ENCODE assay signal across 8 cellular contexts in genomic region chr11:105609832-105610781, GRCh38. TPM values are rescaled to one million over a fixed set of nuclear protein-coding genes. Genes with fewer than 3 reads are reported as not detected.
A peak's percentile ranks its signal among the peaks of the same experiment; 100 is the strongest.
DNase-seq lines count a peak whose midpoint lies in the region; ATAC-seq, FAIRE-seq and TF ChIP-seq lines count a peak whose summit lies in the region.

Gene GRIA4, plus strand, starts transcription at chr11:105610073. Its CDS starts 925 bp downstream, at chr11:105610998.

- H3K36me3 Mint-ChIP-seq in stimulated activated effector memory CD8-positive, alpha-beta T cell treated with anti-CD3 and anti-CD28 coated beads, Interleukin-12 subunit alpha, Interleukin-12 subunit beta, amount 100 ng/mL, for 72 hours, result no peaks in the 10 kb centered on the region

- H3K9me3 ChIP-seq in kidney (ENCODE audit: control insufficient read depth in 1 of 2, low read length in 2 of 2), result no peaks in the 10 kb centered on the region

- peaks cover 0 to 14% of the 10 kb centered on the region in 2 donors for H3K4me1 ChIP-seq in kidney (ENCODE audit: control insufficient read depth in 1 of 2, insufficient read depth in 1 of 2, low read depth in 1 of 2, low read length in 2 of 2)

- H3K4me3 Mint-ChIP-seq in stimulated activated effector memory CD8-positive, alpha-beta T cell treated with anti-CD3 and anti-CD28 coated beads, Interleukin-12 subunit alpha, Interleukin-12 subunit beta, amount 100 ng/mL, for 72 hours, result peak within 1 kb of the TSS; percentile 55

- no peak within 1 kb of the TSS for H3K27ac ChIP-seq in kidney (ENCODE audit: low read depth in 2 of 2, low read length in 2 of 2)

- peak within 1 kb of the TSS; percentile 32 to 44 for H3K4me3 ChIP-seq in kidney (ENCODE audit: low read length in 2 of 2)

- no peaks in the 10 kb centered on the region for H3K9me3 Mint-ChIP-seq in stimulated activated effector memory CD8-positive, alpha-beta T cell treated with anti-CD3 and anti-CD28 coated beads, Interleukin-12 subunit alpha, Interleukin-12 subunit beta, amount 100 ng/mL, for 72 hours

- peaks cover 18% of the 10 kb centered on the region for H3K4me1 Mint-ChIP-seq in stimulated activated effector memory CD8-positive, alpha-beta T cell treated with anti-CD3 and anti-CD28 coated beads, Interleukin-12 subunit alpha, Interleukin-12 subunit beta, amount 100 ng/mL, for 72 hours

- ATAC-seq in GM21367 (IDR thresholded peaks at IDR 0.05; ENCODE audit: unreplicated experiment), result peak; percentile 3
- peak; percentile 65 for ATAC-seq in stimulated activated effector memory CD8-positive, alpha-beta T cell treated with anti-CD3 and anti-CD28 coated beads, Interleukin-12 subunit alpha, Interleukin-12 subunit beta, amount 100 ng/mL, for 72 hours
- no peak for ATAC-seq in GM21526 (IDR thresholded peaks at IDR 0.05; ENCODE audit: low FRiP score, unreplicated experiment)
- ATAC-seq in GM21360 (IDR thresholded peaks at IDR 0.05; ENCODE audit: unreplicated experiment), result no peak
- ATAC-seq in HG03460 (IDR thresholded peaks at IDR 0.05; ENCODE audit: unreplicated experiment), result no peak

- no peak within 1 kb of the TSS for H3K9ac ChIP-seq in kidney (ENCODE audit: low read length in 2 of 2)

- no peak within 1 kb of the TSS for H3K27ac Mint-ChIP-seq in stimulated activated effector memory CD8-positive, alpha-beta T cell treated with anti-CD3 and anti-CD28 coated beads, Interleukin-12 subunit alpha, Interleukin-12 subunit beta, amount 100 ng/mL, for 72 hours

- H3K36me3 ChIP-seq in kidney (ENCODE audit: control insufficient read depth in 1 of 2, insufficient read depth in 2 of 2, low read length in 2 of 2), result no peaks in the 10 kb centered on the region

- peak; percentile 61 for DNase-seq in NCI-H510A treated with DMSO at 0.1 percent for 48 hours (lab: John Stamatoyannopoulos, UW)
- peak; percentile 70 for DNase-seq in cerebellum (ENCODE audit: low spot score)
- DNase-seq in kidney, result peak; percentile 70
- DNase-seq in stimulated activated effector memory CD8-positive, alpha-beta T cell treated with anti-CD3 and anti-CD28 coated beads, Interleukin-12 subunit alpha, Interleukin-12 subunit beta, amount 100 ng/mL, for 72 hours (ENCODE audit: low spot score in 2 of 2), result peak in 1 of 2 donors; percentile 48

- no peak for TF ChIP-seq CTCF in kidney (IDR thresholded peaks at IDR 0.05; ENCODE audit: borderline replicate concordance, extremely low read depth, insufficient read depth)

- intact Hi-C loops in kidney (cut with DNase I), result no loop called here

- no peak for FAIRE-seq in kidney (lab: Jason Lieb, UNC)

RNA-seq across cellular contexts. Expression of gene GRIA4, which starts in this region (rescaled TPM):
- total RNA-seq in cerebellum (200 TPM), kidney (not detected)
- polyA plus RNA-seq in kidney (ENCODE audit: insufficient read depth, low read depth, low replicate concordance), result 0.45 TPM

Comparison
In these comparisons a context has a peak if more than half of its experiments do, and no peak if none do; other contexts are left out.
1. RNA of gene GRIA4 (total RNA-seq): 200 TPM in cerebellum (single experiment); not detected in kidney (single experiment); every median in the first group is over 100 times any median in the second.
2. Peak in DNase-seq and H3K4me3 ChIP-seq in kidney; RNA of the gene not detected or under 1 TPM.
3. ATAC-seq: peak in GM21367 (single experiment) and stimulated activated effector memory CD8-positive, alpha-beta T cell treated with anti-CD3 and anti-CD28 coated beads, Interleukin-12 subunit alpha, Interleukin-12 subunit beta, amount 100 ng/mL, for 72 hours (single experiment); none in GM21526 (single experiment), GM21360 (single experiment) and HG03460 (single experiment).